In genomic region chr7:77329466-77330168, GRCh38 we compare ENCODE assay signal across 10 cellular contexts.
DNase-seq lines count a peak whose midpoint lies in the region; ATAC-seq and TF ChIP-seq lines count a peak whose summit lies in the region.
"Had no signal": no experiment of that assay in that cellular context is flagged by ENCODE, and none has a peak within 500 bp of the region (broad histone marks: within the 10 kb centered on the region; RNA-seq: fewer than 3 reads in every experiment).

No MANE protein-coding gene starts in this region.

- WGBS in transverse colon (ENCODE audit: low coverage in 1 of 2), 2 donors: 86 to 91% methylated on average over 4 of the region's 4 CpGs

- peak overlapping the region; percentile 64 for H3K27ac Mint-ChIP-seq in activated naive CD4-positive, alpha-beta T cell treated with anti-CD3 and anti-CD28 coated beads, Interleukin-2, amount 50 U/mL, for 24 hours

- in situ Hi-C loops in transverse colon (cut with MboI; ENCODE audit: low pct_ligation_motif_present in 1 of 4, low pct_unique_long_range_greater_than_20kb in 1 of 4, low sequenced_read_pairs in 3 of 4): no loop called here

- H3K9me3 Mint-ChIP-seq in activated naive CD4-positive, alpha-beta T cell treated with anti-CD3 and anti-CD28 coated beads, Interleukin-2, amount 50 U/mL, for 24 hours: no peaks in the 10 kb centered on the region
- H3K9me3 Mint-ChIP-seq: nephron had no signal

- H3K4me1 Mint-ChIP-seq in activated naive CD4-positive, alpha-beta T cell treated with anti-CD3 and anti-CD28 coated beads, Interleukin-2, amount 50 U/mL, for 24 hours: peaks cover 47% of the 10 kb centered on the region

- DNase-seq in activated naive CD4-positive, alpha-beta T cell treated with Interleukin-2 at 50 U/mL for 16 hours: no peak
- DNase-seq in dermis blood vessel endothelial cell: peak; percentile 7
- DNase-seq in transverse colon: no peak
- DNase-seq in SKM-1 treated with dmso at 0.1 percent for 144 hours (lab: John Stamatoyannopoulos, UW; ENCODE audit: unreplicated experiment): no peak
- DNase-seq in occipital lobe (lab: John Stamatoyannopoulos, UW): no peak
- no peak for DNase-seq in AG20443 (ENCODE audit: low spot score)
- DNase-seq: NCI-H526 treated with DMSO at 0.1 percent for 48 hours had no signal

- no peaks in the 10 kb centered on the region for H3K27me3 Mint-ChIP-seq in activated naive CD4-positive, alpha-beta T cell treated with anti-CD3 and anti-CD28 coated beads, Interleukin-2, amount 50 U/mL, for 24 hours

- TF ChIP-seq EP300 in transverse colon (IDR thresholded peaks at IDR 0.05; ENCODE audit: low read depth): no peak

- no peak overlapping the region for H3K4me3 ChIP-seq in transverse colon

- no peaks in the 10 kb centered on the region for H3K36me3 ChIP-seq in transverse colon

- no peak for TF ChIP-seq POLR2A in transverse colon (IDR thresholded peaks at IDR 0.05)

- TF ChIP-seq CTCF in transverse colon (IDR thresholded peaks at IDR 0.05): no peak

- H3K27ac ChIP-seq in transverse colon: peak overlapping the region; percentile 48 to 65 (median 64)

- H3K36me3 Mint-ChIP-seq in activated naive CD4-positive, alpha-beta T cell treated with anti-CD3 and anti-CD28 coated beads, Interleukin-2, amount 50 U/mL, for 24 hours: peaks cover 7% of the 10 kb centered on the region

- no peaks in the 10 kb centered on the region for H3K9me3 ChIP-seq in transverse colon

- peaks cover 12 to 47% (median 24%) of the 10 kb centered on the region in 4 donors for H3K4me1 ChIP-seq in transverse colon

- peak overlapping the region; percentile 16 for H3K4me3 Mint-ChIP-seq in activated naive CD4-positive, alpha-beta T cell treated with anti-CD3 and anti-CD28 coated beads, Interleukin-2, amount 50 U/mL, for 24 hours
- H3K4me3 Mint-ChIP-seq: nephron had no signal

- no peaks in the 10 kb centered on the region for H3K27me3 ChIP-seq in transverse colon

- intact Hi-C loops in transverse colon (cut with DNase I; ENCODE audit: low total_unique reads): no loop called here

- ATAC-seq in HG03378 (IDR thresholded peaks at IDR 0.05; ENCODE audit: unreplicated experiment): peak; percentile 8
